8 cellular contexts compared by ENCODE assay signal in genomic region chr4:7987148-7987989, GRCh38. TPM values are rescaled to one million over a fixed set of nuclear protein-coding genes. Genes with fewer than 3 reads are reported as not detected.
DNase-seq lines count a peak whose midpoint lies in the region; ATAC-seq and TF ChIP-seq lines count a peak whose summit lies in the region.

No MANE protein-coding gene starts in this region.

- no peak overlapping the region for H3K4me2 ChIP-seq in GM23338

- no peaks in the 10 kb centered on the region for H3K27me3 ChIP-seq in GM23338 (ENCODE audit: insufficient read depth)
- H3K27me3 ChIP-seq in spleen (replicated peaks in 1 of 7) = peaks cover 0 to 15% (median 0%) of the 10 kb centered on the region in 7 donors

- intact Hi-C loops in spleen (cut with DNase I; ENCODE audit: low total_unique reads) = no loop called here

- ATAC-seq in GM23338 = peak; percentile 79
- no peak for ATAC-seq in HG02970 (IDR thresholded peaks at IDR 0.05; ENCODE audit: low FRiP score, unreplicated experiment)

- no peaks in the 10 kb centered on the region for H3K9me2 ChIP-seq in GM23338 (ENCODE audit: insufficient read depth)

- H3K79me2 ChIP-seq in GM23338 (replicated peaks; ENCODE audit: insufficient read depth) = no peaks in the 10 kb centered on the region

- H3K27ac ChIP-seq in GM23338 (ENCODE audit: low read depth) = no peak overlapping the region
- no peak overlapping the region for H3K27ac ChIP-seq in spleen

- DNase-seq in ELR (ENCODE audit: low read depth) (peak; percentile 79), GM23338 (ENCODE audit: low spot score) (peak; percentile 93), NCI-H1092 treated with DMSO at 0.1 percent for 48 hours (lab: John Stamatoyannopoulos, UW) (peak; percentile 58), T-helper 9 cell (peak; percentile 72), astrocyte of the hippocampus (ENCODE audit: low read depth, low spot score) (peak; percentile 86), hippocampal formation (lab: John Stamatoyannopoulos, UW) (peak; percentile 40 to 57), spleen (no peak)

- H2AFZ ChIP-seq in GM23338 = peak overlapping the region; percentile 33; the same call in 1 of the 2 replicates

- H3K4me1 ChIP-seq in GM23338 (ENCODE audit: insufficient read depth) = peaks cover 8% of the 10 kb centered on the region; the same call in 1 of the 2 replicates
- peaks cover 4 to 25% (median 18%) of the 10 kb centered on the region in 6 donors for H3K4me1 ChIP-seq in spleen

- H3K4me3 ChIP-seq in GM23338 (no peak overlapping the region), spleen (no peak overlapping the region)

- peaks cover 0 to 17% (median 11%) of the 10 kb centered on the region in 8 donors for H3K9me3 ChIP-seq in spleen

- H3K9me3 Mint-ChIP-seq in GM23338 = no peaks in the 10 kb centered on the region

- no peaks in the 10 kb centered on the region for H3K36me3 Mint-ChIP-seq in GM23338 (ENCODE audit: low read depth)

- H3F3A ChIP-seq in GM23338 (replicated peaks; ENCODE audit: low read depth) = no peaks in the 10 kb centered on the region; the same call in 1 of the 2 replicates

- no peaks in the 10 kb centered on the region for H3K36me3 ChIP-seq in GM23338 (ENCODE audit: insufficient read depth)
- peaks cover 0 to 52% (median 0%) of the 10 kb centered on the region in 6 donors for H3K36me3 ChIP-seq in spleen

- peaks cover 14% of the 10 kb centered on the region for H3K27me3 Mint-ChIP-seq in GM23338 (ENCODE audit: insufficient read depth, low read depth, poor library complexity)

- no peak for TF ChIP-seq POLR2A in spleen (IDR thresholded peaks at IDR 0.05)

- H3K27ac Mint-ChIP-seq in GM23338 = peak overlapping the region; percentile 53; the same call in 1 of the 2 replicates

- TF ChIP-seq CTCF in GM23338 (conservative IDR thresholded peaks at IDR 0.05; ENCODE audit: low read depth in 2 of 2) (peak; percentile 92 to 96), spleen (IDR thresholded peaks at IDR 0.05 in 8 of 11, conservative IDR thresholded peaks at IDR 0.05 in 3 of 11) (peak; percentile 45 to 88 (median 77))

- peaks cover 14% of the 10 kb centered on the region for H3K4me1 Mint-ChIP-seq in GM23338

- H3K4me3 Mint-ChIP-seq in GM23338 = no peak overlapping the region

- WGBS in spleen, 5 donors = 47 to 50% (median 48%) methylated on average over 10 of the region's 10 CpGs

- H4K20me1 ChIP-seq in GM23338 (replicated peaks; ENCODE audit: insufficient read depth) = no peaks in the 10 kb centered on the region

TF ChIP-seq in GM23338, 12 proteins besides CTCF, POLR2A, EP300 and RAD21 (continues in another document):
- TF ChIP-seq ZNF462 (CRISPR knock-in tag; IDR thresholded peaks at IDR 0.05) (no peak), JUNB (IDR thresholded peaks at IDR 0.05; ENCODE audit: unreplicated experiment) (no peak), STAT1 (IDR thresholded peaks at IDR 0.05; ENCODE audit: unreplicated experiment) (no peak), ZNF331 (CRISPR knock-in tag; IDR thresholded peaks at IDR 0.05; ENCODE audit: low read depth) (no peak), NANOG (IDR thresholded peaks at IDR 0.05; ENCODE audit: borderline replicate concordance) (no peak), CREB1 (CRISPR knock-in tag; IDR thresholded peaks at IDR 0.05; ENCODE audit: low read depth) (no peak), EZH2 (IDR thresholded peaks at IDR 0.05; ENCODE audit: low read depth, unreplicated experiment) (no peak), ZNF114 (CRISPR knock-in tag; IDR thresholded peaks at IDR 0.05) (no peak), EZH2phosphoT487 (IDR thresholded peaks at IDR 0.05; ENCODE audit: unreplicated experiment) (no peak), ETS1 (IDR thresholded peaks at IDR 0.05) (no peak)

RNA-seq across cellular contexts. Expression of gene AFAP1, which starts 47.7 kb away (rescaled TPM):
- 21.5 and 25.9 TPM in 2 replicates for total RNA-seq in GM23338 (2014; rRNA removed; shearing (Covaris generic))
- 5.4 and 6.5 TPM in 2 replicates for polyA plus RNA-seq in GM23338 (2016; fragmentation: Nextera tagmentation; extraction: Ambion mirVana)
- total RNA-seq in spleen = 10 to 100 TPM in 6 of 7 donors, 1 to 10 TPM in 1; 9.0 to 29.2 (median 14.5) TPM
- 1 to 10 TPM; 1.6 to 2.4 (median 1.7) TPM for polyA plus RNA-seq in spleen
